Comparison of ENCODE assay signal across 8 cellular contexts in genomic region chr10:30782543-30783461, GRCh38.
DNase-seq lines count a peak whose midpoint lies in the region; ATAC-seq and TF ChIP-seq lines count a peak whose summit lies in the region.

No MANE protein-coding gene starts in this region.

- H3K27ac ChIP-seq in SJCRH30 = peak overlapping the region; percentile 69
- H3K27ac ChIP-seq in upper lobe of right lung = no peak overlapping the region

- H3K4me3 ChIP-seq in SJCRH30 (peak overlapping the region; percentile 64), upper lobe of right lung (no peak overlapping the region)

- no peak for TF ChIP-seq CTCF in upper lobe of right lung (IDR thresholded peaks at IDR 0.05)

- peak; percentile 64 to 79 for DNase-seq in SJCRH30
- peak; percentile 75 for DNase-seq in islet precursor cell
- DNase-seq in activated effector memory CD4-positive, alpha-beta T cell treated with anti-CD3 and anti-CD28 coated beads, Interleukin-2, amount 50 U/mL, for 16 hours = no peak
- no peak for DNase-seq in activated naive CD4-positive, alpha-beta T cell treated with anti-CD3 and anti-CD28 coated beads, Interleukin-2, amount 50 U/mL, for 16 hours
- no peak for DNase-seq in upper lobe of right lung
- DNase-seq in ecto neural progenitor cell (ENCODE audit: low spot score) = no peak

- H3K27me3 ChIP-seq in SJCRH30 (no peaks in the 10 kb centered on the region), upper lobe of right lung (no peaks in the 10 kb centered on the region)

- ATAC-seq in GM18511 (IDR thresholded peaks at IDR 0.05; ENCODE audit: unreplicated experiment) = peak; percentile 72
- ATAC-seq in HG02840 (IDR thresholded peaks at IDR 0.05; ENCODE audit: low FRiP score, unreplicated experiment) = peak; percentile 64
- ATAC-seq in upper lobe of right lung = no peak

- H3K9me3 ChIP-seq in SJCRH30 (replicated peaks) = no peaks in the 10 kb centered on the region
- no peaks in the 10 kb centered on the region for H3K9me3 ChIP-seq in upper lobe of right lung

- intact Hi-C loops in upper lobe of right lung (cut with DNase I) = loop anchor here (10.0 kb wide), 1 partner anchor 252 kb away; the partner anchor contains the start of gene ZNF438

- H3K4me1 ChIP-seq in SJCRH30 (peaks cover 20% of the 10 kb centered on the region), upper lobe of right lung (peaks cover 14% of the 10 kb centered on the region)

- H3K36me3 ChIP-seq in SJCRH30 = no peaks in the 10 kb centered on the region
- H3K36me3 ChIP-seq in upper lobe of right lung = no peaks in the 10 kb centered on the region

Comparison
In these comparisons a context has a peak if more than half of its experiments do, and no peak if none do; other contexts are left out.
1. DNase-seq: peak in SJCRH30 (2 of 2) and islet precursor cell (single experiment); none in activated effector memory CD4-positive, alpha-beta T cell treated with anti-CD3 and anti-CD28 coated beads, Interleukin-2, amount 50 U/mL, for 16 hours (single experiment), activated naive CD4-positive, alpha-beta T cell treated with anti-CD3 and anti-CD28 coated beads, Interleukin-2, amount 50 U/mL, for 16 hours (single experiment), upper lobe of right lung (single experiment) and ecto neural progenitor cell (single experiment).